10 cellular contexts compared by ENCODE assay signal in the genomic region with DNA sequence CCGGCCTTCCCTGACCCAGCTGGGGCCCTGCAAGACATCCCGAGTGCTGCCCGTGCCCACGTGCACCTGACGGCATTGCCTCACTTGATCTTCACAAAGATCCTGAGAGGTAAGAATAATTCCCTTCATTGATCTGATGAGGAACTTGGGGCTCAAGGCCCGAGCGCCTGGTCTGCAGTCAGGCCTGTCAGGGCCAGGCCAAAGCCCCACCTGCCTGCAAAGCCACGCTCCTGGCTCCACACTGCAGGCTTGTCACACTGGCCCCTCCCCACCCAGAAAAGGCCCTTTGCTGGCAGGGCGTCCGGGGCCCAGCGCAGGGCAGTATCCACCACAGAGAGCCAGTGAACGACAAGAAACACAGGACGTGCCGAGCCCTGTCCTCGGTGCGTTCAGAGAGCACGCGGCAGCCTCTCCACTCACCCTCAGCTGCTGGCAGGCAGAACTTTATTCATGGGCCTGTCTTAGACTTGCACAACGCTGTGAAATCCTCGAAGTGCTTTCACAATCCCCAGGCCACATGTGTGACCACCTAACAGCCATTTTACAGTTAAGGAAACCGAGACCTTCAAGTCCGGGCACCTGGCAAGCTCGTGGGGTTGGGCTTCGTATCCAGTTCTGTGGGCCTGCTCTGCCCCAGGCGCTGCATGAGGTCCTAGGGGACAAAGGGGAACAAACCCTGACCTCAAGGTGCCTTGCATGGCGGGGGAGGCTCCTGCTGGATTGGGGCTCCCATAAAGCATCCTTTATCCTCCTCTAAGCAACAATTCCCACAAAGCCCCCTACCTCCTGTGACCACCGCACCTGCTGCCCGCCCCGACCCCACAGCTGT. TPM values are rescaled to one million over a fixed set of nuclear protein-coding genes. Genes with fewer than 3 reads are reported as not detected.
DNase-seq lines count a peak whose midpoint lies in the region; ATAC-seq and TF ChIP-seq lines count a peak whose summit lies in the region.
"Had no signal": no experiment of that assay in that cellular context is flagged by ENCODE, and none has a peak within 500 bp of the region (broad histone marks: within the 10 kb centered on the region; RNA-seq: fewer than 3 reads in every experiment).

No MANE protein-coding gene starts in this region.

- no peaks in the 10 kb centered on the region for H3K9me3 ChIP-seq in neural progenitor cell (ENCODE audit: low read depth)
- no peaks in the 10 kb centered on the region for H3K9me3 ChIP-seq in CD4-positive, alpha-beta T cell (ENCODE audit: control insufficient read depth, low read length)

- no peaks in the 10 kb centered on the region for H3K27me3 Mint-ChIP-seq in neural progenitor cell (ENCODE audit: insufficient read depth, low read depth)
- H3K27me3 Mint-ChIP-seq in CD4-positive, alpha-beta T cell: no peaks in the 10 kb centered on the region
- H3K27me3 Mint-ChIP-seq: activated naive CD8-positive, alpha-beta T cell treated with anti-CD3 and anti-CD28 coated beads, Interleukin-2, amount 10 ng/mL, durations not matched to agents 7 days and 5 days had no signal

- CTCF ChIA-PET in CD4-positive, alpha-beta T cell (lab: Charles Lee): no interaction called here

- DNase-seq in AG20443 (ENCODE audit: low spot score) (peak; percentile 80), SIG-M5 (lab: John Stamatoyannopoulos, UW) (peak; percentile 69), fibroblast of mammary gland (ENCODE audit: low read depth) (peak; percentile 65), neural progenitor cell (ENCODE audit: low spot score) (no peak)
- no peak for DNase-seq in CD4-positive, alpha-beta T cell
- no peak for DNase-seq in activated CD8-positive, alpha-beta memory T cell treated with anti-CD3 and anti-CD28 coated beads, Interleukin-2, amount 50 U/mL, for 48 hours
- DNase-seq: activated naive CD8-positive, alpha-beta T cell treated with anti-CD3 and anti-CD28 coated beads, Interleukin-2, amount 10 ng/mL, durations not matched to agents 7 days and 5 days; NCI-H2029 treated with DMSO at 0.1 percent for 48 hours had no signal

- no peaks in the 10 kb centered on the region for H3K9me3 Mint-ChIP-seq in neural progenitor cell
- H3K9me3 Mint-ChIP-seq in CD4-positive, alpha-beta T cell: no peaks in the 10 kb centered on the region
- H3K9me3 Mint-ChIP-seq: activated naive CD8-positive, alpha-beta T cell treated with anti-CD3 and anti-CD28 coated beads, Interleukin-2, amount 10 ng/mL, durations not matched to agents 7 days and 5 days had no signal

- H3F3A ChIP-seq in neural progenitor cell (ENCODE audit: low read depth): no peaks in the 10 kb centered on the region

- H3K4me1 ChIP-seq in neural progenitor cell: peaks cover 21% of the 10 kb centered on the region

- H3K4me3 ChIP-seq in fibroblast of mammary gland (ENCODE audit: control insufficient read depth, low read depth, low read length) (no peak overlapping the region), neural progenitor cell (no peak overlapping the region)

- peak overlapping the region; percentile 77 for H3K27ac Mint-ChIP-seq in neural progenitor cell
- no peak overlapping the region for H3K27ac Mint-ChIP-seq in CD4-positive, alpha-beta T cell
- H3K27ac Mint-ChIP-seq: activated naive CD8-positive, alpha-beta T cell treated with anti-CD3 and anti-CD28 coated beads, Interleukin-2, amount 10 ng/mL, durations not matched to agents 7 days and 5 days had no signal

- no peak for TF ChIP-seq CTCF in fibroblast of mammary gland (conservative IDR thresholded peaks at IDR 0.05; ENCODE audit: control insufficient read depth, insufficient read depth, low read depth, low read length)
- no peak for TF ChIP-seq CTCF in neural progenitor cell (IDR thresholded peaks at IDR 0.05)
- TF ChIP-seq CTCF in CD4-positive, alpha-beta T cell (IDR thresholded peaks at IDR 0.05): no peak

- H4K20me1 ChIP-seq in neural progenitor cell (ENCODE audit: low read depth): peaks cover 27% of the 10 kb centered on the region

- no peaks in the 10 kb centered on the region for H3K36me3 Mint-ChIP-seq in neural progenitor cell
- no peaks in the 10 kb centered on the region for H3K36me3 Mint-ChIP-seq in CD4-positive, alpha-beta T cell (ENCODE audit: low read depth)
- H3K36me3 Mint-ChIP-seq: activated naive CD8-positive, alpha-beta T cell treated with anti-CD3 and anti-CD28 coated beads, Interleukin-2, amount 10 ng/mL, durations not matched to agents 7 days and 5 days had no signal

- peaks cover 44% of the 10 kb centered on the region for H3K4me1 Mint-ChIP-seq in neural progenitor cell
- peaks cover 15% of the 10 kb centered on the region for H3K4me1 Mint-ChIP-seq in CD4-positive, alpha-beta T cell (ENCODE audit: low read depth)

- H3K9ac ChIP-seq in neural progenitor cell: no peak overlapping the region

- H3K79me2 ChIP-seq in neural progenitor cell (ENCODE audit: low read depth): peaks cover 9% of the 10 kb centered on the region

- intact Hi-C loops in CD4-positive, alpha-beta T cell (cut with DNase I, micrococcal nuclease): no loop called here

- no peak overlapping the region for H3K4me3 Mint-ChIP-seq in neural progenitor cell
- no peak overlapping the region for H3K4me3 Mint-ChIP-seq in CD4-positive, alpha-beta T cell
- H3K4me3 Mint-ChIP-seq: activated naive CD8-positive, alpha-beta T cell treated with anti-CD3 and anti-CD28 coated beads, Interleukin-2, amount 10 ng/mL, durations not matched to agents 7 days and 5 days had no signal

- H2AFZ ChIP-seq in neural progenitor cell (replicated peaks): no peak overlapping the region

- no peaks in the 10 kb centered on the region for H3K27me3 ChIP-seq in neural progenitor cell
- no peaks in the 10 kb centered on the region for H3K27me3 ChIP-seq in CD4-positive, alpha-beta T cell (ENCODE audit: control insufficient read depth, insufficient read depth, low read length)

- H3K4me2 ChIP-seq in neural progenitor cell: peak overlapping the region; percentile 42

- no peak overlapping the region for H3K27ac ChIP-seq in neural progenitor cell
- no peak overlapping the region for H3K27ac ChIP-seq in CD4-positive, alpha-beta T cell (ENCODE audit: low read depth, low read length)

- no peak for ATAC-seq in CD4-positive, alpha-beta T cell (ENCODE audit: poor library complexity)
- ATAC-seq in HG02642 (IDR thresholded peaks at IDR 0.05; ENCODE audit: poor library complexity, unreplicated experiment) (no peak), HG02981 (IDR thresholded peaks at IDR 0.05; ENCODE audit: unreplicated experiment) (no peak)

- H3K36me3 ChIP-seq in neural progenitor cell: no peaks in the 10 kb centered on the region

- POLR2A ChIA-PET in CD4-positive, alpha-beta T cell (lab: Charles Lee): no interaction called here

RNA-seq across cellular contexts. Expression of gene KIAA0930, which starts 14.7 kb away (rescaled TPM):
- total RNA-seq in neural progenitor cell (ENCODE audit: low replicate concordance): 15.0 and 36.7 TPM in 2 replicates
- 1 to 10 TPM; 6.7 to 7.4 TPM for total RNA-seq in CD4-positive, alpha-beta T cell

RNA-seq across cellular contexts. Expression of gene UPK3A, which starts 58.8 kb away (rescaled TPM):
- total RNA-seq in neural progenitor cell (ENCODE audit: low replicate concordance): 0.50 TPM in 1 of 2 replicates, not detected in the other
- not detected for total RNA-seq in CD4-positive, alpha-beta T cell
- total RNA-seq: activated naive CD8-positive, alpha-beta T cell treated with anti-CD3 and anti-CD28 coated beads, Interleukin-2, amount 10 ng/mL, durations not matched to agents 7 days and 5 days had no signal

Comparison
In these comparisons a context has a peak if more than half of its experiments do, and no peak if none do; other contexts are left out.
1. DNase-seq: peak in AG20443 (single experiment), SIG-M5 (single experiment) and fibroblast of mammary gland (single experiment); none in neural progenitor cell (single experiment), CD4-positive, alpha-beta T cell (0 of 10) and activated CD8-positive, alpha-beta memory T cell treated with anti-CD3 and anti-CD28 coated beads, Interleukin-2, amount 50 U/mL, for 48 hours (single experiment).